ENCODE assay signal across 33 cellular contexts in genomic region chr13:23534090-23534489, GRCh38. TPM values are rescaled to one million over a fixed set of nuclear protein-coding genes. Genes with fewer than 3 reads are reported as not detected.
"Had no signal": no experiment of that assay in that cellular context is flagged by ENCODE, and none has a peak within 500 bp of the region (broad histone marks: within the 10 kb centered on the region; RNA-seq: fewer than 3 reads in every experiment).

No MANE protein-coding gene starts in this region.

- H3K4me2 ChIP-seq: PC-9 had no signal

- FAIRE-seq: RCC 7860 had no signal

- H3K36me3 ChIP-seq: MG63, SJCRH30 had no signal

- H3K27ac ChIP-seq: PC-9, RWPE1, SJCRH30, SK-N-MC had no signal

- H3K9me3 ChIP-seq: SJCRH30 had no signal

- H2AFZ ChIP-seq: PC-9 had no signal

- DNase-seq: Kasumi-1, MG63, NCI-H1048, NCI-H1092 treated with DMSO at 0.1 percent for 48 hours, NCI-H1105 treated with DMSO at 0.1 percent for 48 hours, NCI-H1417, NCI-H1436, NCI-H146, NCI-H1694, NCI-H187, NCI-H1930, NCI-H2029 treated with DMSO at 0.1 percent for 48 hours, NCI-H2081 treated with DMSO at 0.1 percent for 48 hours, NCI-H2107, NCI-H2171, NCI-H226, NCI-H446 treated with DMSO at 0.1 percent for 48 hours, NCI-H510A, NCI-H524, NCI-H526, NCI-H748 treated with DMSO at 0.1 percent for 48 hours, NCI-H82, PC-9, SHP77, SIG-M5, SJCRH30 had no signal

- H3K4me3 ChIP-seq: MG63, PC-9, SJCRH30, SK-N-MC had no signal

- H3K4me1 ChIP-seq: SJCRH30 had no signal

- H3K27me3 ChIP-seq: MG63, SJCRH30 had no signal

- ATAC-seq: Panc1, Right ventricle myocardium inferior, SK-N-SH treated with all-trans-retinoic acid at 6 μM for 48 hours had no signal

RNA-seq across cellular contexts. Expression of gene TNFRSF19, which starts 36.1 kb away (rescaled TPM):
- total RNA-seq: OCI-LY7 had no signal
